In genomic region chr18:75036941-75037516, GRCh38 we compare ENCODE assay signal across 27 cellular contexts.
DNase-seq lines count a peak whose midpoint lies in the region; TF ChIP-seq lines count a peak whose summit lies in the region.
"Had no signal": no experiment of that assay in that cellular context is flagged by ENCODE, and none has a peak within 500 bp of the region (broad histone marks: within the 10 kb centered on the region; RNA-seq: fewer than 3 reads in every experiment).

No MANE protein-coding gene starts in this region.

- H3K27me3 ChIP-seq in DOHH2 (ENCODE audit: control insufficient read depth, low read length): no peaks in the 10 kb centered on the region
- no peaks in the 10 kb centered on the region for H3K27me3 ChIP-seq in stomach
- H3K27me3 ChIP-seq: neutrophil, transverse colon had no signal

- intact Hi-C loops in stomach (cut with DNase I; ENCODE audit: low total_unique reads): no loop called here

- H3K36me3 ChIP-seq in DOHH2 (ENCODE audit: control insufficient read depth, low read length) (no peaks in the 10 kb centered on the region), stomach (no peaks in the 10 kb centered on the region)
- H3K36me3 ChIP-seq: HAP-1, transverse colon had no signal

- no peaks in the 10 kb centered on the region for H3K9me2 ChIP-seq in DOHH2 (replicated peaks; ENCODE audit: control insufficient read depth, low read length)

- no peaks in the 10 kb centered on the region for H3K79me2 ChIP-seq in DOHH2 (ENCODE audit: control insufficient read depth, low read length)

- H3K9me3 ChIP-seq in DOHH2 (ENCODE audit: control insufficient read depth, insufficient read depth, low read length) (no peaks in the 10 kb centered on the region), stomach (no peaks in the 10 kb centered on the region)
- H3K9me3 ChIP-seq: HAP-1, neutrophil, transverse colon had no signal

- no peaks in the 10 kb centered on the region for H4K20me1 ChIP-seq in DOHH2 (ENCODE audit: control insufficient read depth, insufficient read depth, low read depth, low read length)

- DNase-seq in NCI-H526 (lab: John Stamatoyannopoulos, UW): peak; percentile 41 to 67
- DNase-seq in fibroblast of gingiva (ENCODE audit: low read depth): peak; percentile 12
- no peak for DNase-seq in stomach
- DNase-seq in stimulated activated CD8-positive, alpha-beta memory T cell treated with anti-CD3 and anti-CD28 coated beads, Interleukin-4, amount 100 ng/mL, for 48 hours: no peak
- DNase-seq in H4 (ENCODE audit: low spot score): no peak
- DNase-seq in SHP77 (lab: John Stamatoyannopoulos, UW): no peak
- DNase-seq in cerebellum (ENCODE audit: low spot score): no peak
- DNase-seq: activated CD4-positive, CD25-positive, alpha-beta regulatory T cell treated with anti-CD3 and anti-CD28 coated beads, Interleukin-2, amount 50 U/mL, for 72 hours; activated CD8-positive, alpha-beta memory T cell treated with anti-CD3 and anti-CD28 coated beads for 24 hours; activated naive CD4-positive, alpha-beta T cell treated with anti-CD3 and anti-CD28 coated beads, Interleukin-2, amount 10 ng/mL, durations not matched to agents 7 days and 5 days; activated T-cell treated with anti-CD3 and anti-CD28 coated beads, Interleukin-2, amount 50 U/mL, for 48 hours; AML-193; anterior cingulate cortex; central memory CD4-positive, alpha-beta T cell; effector CD4-positive, alpha-beta T cell; erythroblast; mammary epithelial cell; MM.1S; NCI-H1436; NCI-H524 treated with DMSO at 0.1 percent for 48 hours; stimulated activated CD4-positive, alpha-beta T cell treated with anti-CD3 and anti-CD28 coated beads, Interleukin-2, amount 100 ng/mL, for 24 hours; stimulated activated naive CD4-positive, alpha-beta T cell treated with Interleukin-2 at 50 U/mL for 16 hours; transverse colon had no signal

- WGBS in stomach, 5 donors: 52 to 74% (median 63%) methylated on average over 10 of the region's 10 CpGs

- no peak for TF ChIP-seq EP300 in stomach (IDR thresholded peaks at IDR 0.05)

- peaks cover 17% of the 10 kb centered on the region for H3K4me1 ChIP-seq in DOHH2 (ENCODE audit: control insufficient read depth, low read length)
- H3K4me1 ChIP-seq in stomach: peaks cover 0 to 29% (median 12%) of the 10 kb centered on the region in 4 donors
- H3K4me1 ChIP-seq: HAP-1 had no signal

- no peak for TF ChIP-seq POLR2A in stomach (IDR thresholded peaks at IDR 0.05)

- H3F3A ChIP-seq in DOHH2 (ENCODE audit: control insufficient read depth, insufficient read depth): 0 out of 2 replicates have a peak, but pooled peaks cover 2% of the 10 kb centered on the region

- H3K27ac ChIP-seq in DOHH2 (ENCODE audit: low read depth, low read length) (no peak overlapping the region), stomach (peak overlapping the region in 3 of 5 donors; percentile 10 to 48 (median 11))
- H3K27ac ChIP-seq: neutrophil, skin epidermis, transverse colon had no signal

- TF ChIP-seq CTCF in DOHH2 (IDR thresholded peaks at IDR 0.05; ENCODE audit: low read depth, low read length, poor library complexity, severe bottlenecking): no peak
- TF ChIP-seq CTCF in stomach (IDR thresholded peaks at IDR 0.05): no peak

- H3K4me3 ChIP-seq in DOHH2 (ENCODE audit: low read length) (no peak overlapping the region), stomach (no peak overlapping the region)
- H3K4me3 ChIP-seq: HAP-1, skin epidermis, transverse colon had no signal

- peak overlapping the region; percentile 23 for H3K4me2 ChIP-seq in DOHH2 (ENCODE audit: low read length)

Comparison
In these comparisons a context has a peak if more than half of its experiments do, and no peak if none do; other contexts are left out.
1. DNase-seq: peak in NCI-H526 (2 of 2) and fibroblast of gingiva (single experiment); none in stomach (single experiment), stimulated activated CD8-positive, alpha-beta memory T cell treated with anti-CD3 and anti-CD28 coated beads, Interleukin-4, amount 100 ng/mL, for 48 hours (single experiment), H4 (single experiment), SHP77 (0 of 2) and cerebellum (single experiment).